Comparison of ENCODE assay signal across 32 cellular contexts in the genomic region with DNA sequence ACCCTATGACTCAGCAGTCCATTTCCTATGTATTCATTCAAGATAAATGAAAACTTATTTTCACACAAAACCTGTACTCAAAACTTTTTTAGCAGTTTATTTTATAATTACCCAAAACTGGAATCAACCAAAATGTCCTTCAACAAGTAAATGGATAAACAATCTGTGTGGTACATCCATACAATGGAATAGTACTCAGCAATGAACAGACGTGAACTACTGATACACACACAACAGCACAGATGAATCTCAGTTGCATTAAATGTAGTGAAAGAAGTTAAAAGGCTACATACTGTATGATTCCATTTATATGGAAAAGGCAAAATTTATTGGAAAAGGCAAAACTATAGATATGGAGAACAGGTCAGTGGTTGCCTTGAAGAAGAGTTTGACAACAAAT.
"Had no signal": no experiment of that assay in that cellular context is flagged by ENCODE, and none has a peak within 500 bp of the region (broad histone marks: within the 10 kb centered on the region; RNA-seq: fewer than 3 reads in every experiment).

No MANE protein-coding gene starts in this region.

- H3K4me1 ChIP-seq: adrenal gland, body of pancreas, breast epithelium had no signal

- ATAC-seq: activated CD8-positive, alpha-beta T cell treated with anti-CD3 and anti-CD28 coated beads for 36 hours; activated naive CD4-positive, alpha-beta T cell treated with anti-CD3 and anti-CD28 coated beads, Interleukin-2, amount 50 U/mL, for 72 hours; activated T-cell treated with anti-CD3 and anti-CD28 coated beads, Interleukin-2, amount 50 U/mL, for 4 hours; activated T-cell treated with anti-CD3 and anti-CD28 coated beads, Interleukin-2, amount 50 U/mL, for 72 hours; activated T-helper 17 cell treated with anti-CD3 and anti-CD28 coated beads, Interleukin-2, amount 50 U/mL, for 72 hours; body of pancreas had no signal

- H3K4me3 ChIP-seq: adrenal gland, body of pancreas, breast epithelium had no signal

- FAIRE-seq: astrocyte had no signal

- DNase-seq: activated B cell treated with CpG ODN at 0.5 μM for 24 hours; activated CD4-positive, alpha-beta memory T cell treated with anti-CD3 and anti-CD28 coated beads for 36 hours; activated CD4-positive, alpha-beta T cell treated with anti-CD3 and anti-CD28 coated beads for 4 hours; activated CD4-positive, alpha-beta T cell treated with anti-CD3 and anti-CD28 coated beads, Interleukin-2, amount 10 ng/mL, durations not matched to agents 24 days and 14 days; activated CD4-positive, alpha-beta T cell treated with anti-CD3 and anti-CD28 coated beads, Interleukin-2, amount 50 U/mL, for 1 hour; activated CD4-positive, alpha-beta T cell treated with anti-CD3 and anti-CD28 coated beads, Interleukin-2, amount 50 U/mL, for 4 hours; activated CD4-positive, CD25-positive, alpha-beta regulatory T cell treated with anti-CD3 and anti-CD28 coated beads, Interleukin-2, amount 50 U/mL, for 72 hours; activated CD8-positive, alpha-beta memory T cell treated with anti-CD3 and anti-CD28 coated beads, Interleukin-2, amount 50 U/mL, for 4 hours; activated CD8-positive, alpha-beta T cell treated with anti-CD3 and anti-CD28 coated beads for 36 hours; activated effector memory CD4-positive, alpha-beta T cell treated with anti-CD3 and anti-CD28 coated beads, Interleukin-2, amount 50 U/mL, for 16 hours; activated gamma-delta T cell treated with Interleukin-2 at 50 U/mL for 16 hours; activated naive CD4-positive, alpha-beta T cell; activated naive CD4-positive, alpha-beta T cell treated with anti-CD3 and anti-CD28 coated beads for 36 hours; activated naive CD4-positive, alpha-beta T cell treated with anti-CD3 and anti-CD28 coated beads, Interleukin-2, amount 50 U/mL, for 16 hours; activated naive CD8-positive, alpha-beta T cell treated with anti-CD3 and anti-CD28 coated beads for 36 hours; activated T-cell treated with anti-CD3 and anti-CD28 coated beads for 4 hours; activated T-cell treated with anti-CD3 and anti-CD28 coated beads, Interleukin-2, amount 50 U/mL, for 1 hour; activated T-cell treated with anti-CD3 and anti-CD28 coated beads, Interleukin-2, amount 50 U/mL, for 4 hours; activated T-cell treated with anti-CD3 and anti-CD28 coated beads, Interleukin-2, amount 50 U/mL, for 72 hours; adrenal gland; amniotic stem cell; aorta; body of pancreas; brain microvascular endothelial cell; central memory CD4-positive, alpha-beta T cell; T-helper 2 cell; T-helper 9 cell had no signal

- H3K27me3 ChIP-seq: adrenal gland, body of pancreas, brain microvascular endothelial cell, breast epithelium had no signal

- H3K9me3 ChIP-seq: body of pancreas had no signal

- H3K36me3 ChIP-seq: adrenal gland, brain microvascular endothelial cell had no signal

- H3K27ac ChIP-seq: adrenal gland, body of pancreas, brain microvascular endothelial cell, breast epithelium, VCaP had no signal
